Comparison of ENCODE assay signal across 1 cellular context in the genomic region with DNA sequence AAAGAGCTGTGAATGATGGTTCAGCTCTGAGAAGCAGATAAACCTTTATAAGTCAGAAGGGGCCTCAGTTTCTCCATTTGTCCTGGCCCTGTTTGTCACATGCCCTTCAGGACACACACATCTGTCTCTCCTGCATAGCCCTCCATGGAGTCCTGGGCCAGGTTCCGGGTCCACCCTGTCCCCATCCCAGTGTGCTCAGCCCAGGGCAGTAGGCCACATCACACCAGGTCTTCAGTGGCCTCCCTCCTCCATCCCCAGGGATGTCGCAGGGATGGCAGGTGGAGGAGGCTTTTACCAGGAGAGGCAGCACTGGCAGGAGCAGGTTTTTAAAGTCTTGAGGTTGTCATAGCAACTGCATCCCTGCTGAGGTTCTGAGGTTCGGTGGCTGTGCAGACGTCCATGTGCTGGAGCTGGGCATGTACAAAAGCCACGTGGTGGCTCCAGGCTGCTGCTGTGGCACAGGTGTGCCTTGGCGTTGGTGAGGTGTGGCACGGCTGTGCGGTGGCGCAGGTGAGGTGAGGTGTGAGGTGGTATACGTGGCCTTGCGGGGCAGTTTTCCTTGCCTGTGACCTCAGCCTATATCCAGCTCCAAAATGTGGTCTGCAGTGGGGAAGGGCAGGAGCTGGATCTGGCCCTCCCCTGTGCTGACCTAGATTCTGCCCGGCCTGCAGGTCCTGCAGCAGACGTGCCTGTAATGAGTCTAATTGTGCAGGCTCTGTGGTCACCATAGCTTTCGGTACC.
TF ChIP-seq lines count a peak whose summit lies in the region.

No MANE protein-coding gene starts in this region.

TF ChIP-seq in WTC11, 78 proteins besides CTCF, POLR2A, EP300 and RAD21 (continued from another document):
- TF ChIP-seq ZMAT4 (CRISPR knock-in tag; IDR thresholded peaks at IDR 0.05) (no peak), ATF2 (CRISPR knock-in tag; IDR thresholded peaks at IDR 0.05; ENCODE audit: borderline replicate concordance, low read depth) (no peak), OVOL2 (CRISPR knock-in tag; IDR thresholded peaks at IDR 0.05; ENCODE audit: borderline replicate concordance) (no peak), EMX1 (CRISPR knock-in tag; IDR thresholded peaks at IDR 0.05) (no peak), HMGA2 (CRISPR knock-in tag; IDR thresholded peaks at IDR 0.05) (no peak), ZNF416 (CRISPR knock-in tag; IDR thresholded peaks at IDR 0.05) (no peak), SOX15 (CRISPR knock-in tag; IDR thresholded peaks at IDR 0.05) (no peak), MLX (CRISPR knock-in tag; IDR thresholded peaks at IDR 0.05) (no peak), ZBTB21 (CRISPR knock-in tag; IDR thresholded peaks at IDR 0.05; ENCODE audit: borderline replicate concordance) (no peak), CREM (CRISPR knock-in tag; IDR thresholded peaks at IDR 0.05) (no peak)
- TF ChIP-seq, protein P1, sequence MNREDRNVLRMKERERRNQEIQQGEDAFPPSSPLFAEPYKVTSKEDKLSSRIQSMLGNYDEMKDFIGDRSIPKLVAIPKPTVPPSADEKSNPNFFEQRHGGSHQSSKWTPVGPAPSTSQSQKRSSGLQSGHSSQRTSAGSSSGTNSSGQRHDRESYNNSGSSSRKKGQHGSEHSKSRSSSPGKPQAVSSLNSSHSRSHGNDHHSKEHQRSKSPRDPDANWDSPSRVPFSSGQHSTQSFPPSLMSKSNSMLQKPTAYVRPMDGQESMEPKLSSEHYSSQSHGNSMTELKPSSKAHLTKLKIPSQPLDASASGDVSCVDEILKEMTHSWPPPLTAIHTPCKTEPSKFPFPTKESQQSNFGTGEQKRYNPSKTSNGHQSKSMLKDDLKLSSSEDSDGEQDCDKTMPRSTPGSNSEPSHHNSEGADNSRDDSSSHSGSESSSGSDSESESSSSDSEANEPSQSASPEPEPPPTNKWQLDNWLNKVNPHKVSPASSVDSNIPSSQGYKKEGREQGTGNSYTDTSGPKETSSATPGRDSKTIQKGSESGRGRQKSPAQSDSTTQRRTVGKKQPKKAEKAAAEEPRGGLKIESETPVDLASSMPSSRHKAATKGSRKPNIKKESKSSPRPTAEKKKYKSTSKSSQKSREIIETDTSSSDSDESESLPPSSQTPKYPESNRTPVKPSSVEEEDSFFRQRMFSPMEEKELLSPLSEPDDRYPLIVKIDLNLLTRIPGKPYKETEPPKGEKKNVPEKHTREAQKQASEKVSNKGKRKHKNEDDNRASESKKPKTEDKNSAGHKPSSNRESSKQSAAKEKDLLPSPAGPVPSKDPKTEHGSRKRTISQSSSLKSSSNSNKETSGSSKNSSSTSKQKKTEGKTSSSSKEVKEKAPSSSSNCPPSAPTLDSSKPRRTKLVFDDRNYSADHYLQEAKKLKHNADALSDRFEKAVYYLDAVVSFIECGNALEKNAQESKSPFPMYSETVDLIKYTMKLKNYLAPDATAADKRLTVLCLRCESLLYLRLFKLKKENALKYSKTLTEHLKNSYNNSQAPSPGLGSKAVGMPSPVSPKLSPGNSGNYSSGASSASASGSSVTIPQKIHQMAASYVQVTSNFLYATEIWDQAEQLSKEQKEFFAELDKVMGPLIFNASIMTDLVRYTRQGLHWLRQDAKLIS (CRISPR knock-in tag; IDR thresholded peaks at IDR 0.05; ENCODE audit: borderline replicate concordance) = no peak
TF ChIP-seq in WTC11: peak in this region for 0.
